Comparison of ENCODE assay signal across 20 cellular contexts in genomic region chr2:215485032-215485431, GRCh38. TPM values are rescaled to one million over a fixed set of nuclear protein-coding genes. Genes with fewer than 3 reads are reported as not detected.
A peak's percentile ranks its signal among the peaks of the same experiment; 100 is the strongest.
DNase-seq lines count a peak whose midpoint lies in the region; ATAC-seq, FAIRE-seq and TF ChIP-seq lines count a peak whose summit lies in the region.
"Had no signal": no experiment of that assay in that cellular context is flagged by ENCODE, and none has a peak within 500 bp of the region (broad histone marks: within the 10 kb centered on the region; RNA-seq: fewer than 3 reads in every experiment).

No MANE protein-coding gene starts in this region.

- peaks cover 5% of the 10 kb centered on the region for H3K27me3 Mint-ChIP-seq in activated CD8-positive, alpha-beta memory T cell treated with anti-CD3 and anti-CD28 coated beads, Interleukin-2, amount 10 ng/mL, durations not matched to agents 7 days and 5 days

- H3K79me2 ChIP-seq in HepG2 (ENCODE audit: insufficient read depth, low read length) (no peaks in the 10 kb centered on the region), K562 (ENCODE audit: control insufficient read depth, insufficient read depth, low read length) (no peaks in the 10 kb centered on the region), smooth muscle cell (ENCODE audit: low read depth) (no peaks in the 10 kb centered on the region)

- no peaks in the 10 kb centered on the region for H3F3A ChIP-seq in smooth muscle cell (ENCODE audit: low read depth)

- H3K27ac Mint-ChIP-seq in activated CD8-positive, alpha-beta memory T cell treated with anti-CD3 and anti-CD28 coated beads, Interleukin-2, amount 10 ng/mL, durations not matched to agents 7 days and 5 days: no peak overlapping the region
- H3K27ac Mint-ChIP-seq: CD4-positive, alpha-beta memory T cell; HFFc6 had no signal

- no peaks in the 10 kb centered on the region for H3K4me1 Mint-ChIP-seq in activated CD8-positive, alpha-beta memory T cell treated with anti-CD3 and anti-CD28 coated beads, Interleukin-2, amount 10 ng/mL, durations not matched to agents 7 days and 5 days
- H3K4me1 Mint-ChIP-seq: CD4-positive, alpha-beta memory T cell had no signal

- DNase-seq in HepG2 (ENCODE audit: low spot score) (no peak), right lobe of liver (no peak), K562 (ENCODE audit: extremely low read depth in 1 of 4, low spot score in 3 of 4) (no peak), smooth muscle cell (lab: John Stamatoyannopoulos, UW; ENCODE audit: unreplicated experiment) (no peak)
- DNase-seq in activated CD8-positive, alpha-beta memory T cell treated with anti-CD3 and anti-CD28 coated beads, Interleukin-2, amount 10 ng/mL, durations not matched to agents 7 days and 5 days: no peak
- DNase-seq in effector CD4-positive, alpha-beta T cell: no peak
- DNase-seq: 8988T; C1 segment of cervical spinal cord; Calu3; CD4-positive, alpha-beta memory T cell; COR-L47; DMS53; DMS79 treated with DMSO at 0.1 percent for 48 hours; GF-D8; GOT3; HFFc6 had no signal

- H3K9ac ChIP-seq in HepG2 (ENCODE audit: insufficient read depth, low read depth, low read length): no peak overlapping the region
- no peak overlapping the region for H3K9ac ChIP-seq in K562 (ENCODE audit: insufficient read depth in 1 of 2, low read depth in 2 of 2, low read length in 2 of 2)
- H3K9ac ChIP-seq in smooth muscle cell (ENCODE audit: low read depth): no peak overlapping the region

- CTCF ChIA-PET in HepG2 (lab: Yijun Ruan, JAX; ENCODE audit: low intra/inter-chr PET ratio, low total read pairs) (no interaction called here), K562 (lab: Yijun Ruan, JAX; ENCODE audit: low intra/inter-chr PET ratio) (no interaction called here)
- CTCF ChIA-PET in activated CD8-positive, alpha-beta memory T cell treated with anti-CD3 and anti-CD28 coated beads, Interleukin-2, amount 10 ng/mL, durations not matched to agents 7 days and 5 days (lab: Charles Lee): no interaction called here

- H3K9me3 ChIP-seq in HepG2 (ENCODE audit: low read length): no peaks in the 10 kb centered on the region
- H3K9me3 ChIP-seq in right lobe of liver: no peaks in the 10 kb centered on the region
- no peaks in the 10 kb centered on the region for H3K9me3 ChIP-seq in K562 (replicated peaks; ENCODE audit: control insufficient read depth, insufficient read depth, low read depth, low read length)
- no peaks in the 10 kb centered on the region for H3K9me3 ChIP-seq in smooth muscle cell (replicated peaks; ENCODE audit: low read depth)
- H3K9me3 ChIP-seq: HAP-1 had no signal

- no peaks in the 10 kb centered on the region for H3K36me3 Mint-ChIP-seq in activated CD8-positive, alpha-beta memory T cell treated with anti-CD3 and anti-CD28 coated beads, Interleukin-2, amount 10 ng/mL, durations not matched to agents 7 days and 5 days
- H3K36me3 Mint-ChIP-seq: CD4-positive, alpha-beta memory T cell had no signal

- H3K36me3 ChIP-seq in HepG2 (replicated peaks in 1 of 2; ENCODE audit: control insufficient read depth in 1 of 2, insufficient read depth in 2 of 2, low read length in 2 of 2): no peaks in the 10 kb centered on the region
- no peaks in the 10 kb centered on the region for H3K36me3 ChIP-seq in right lobe of liver
- H3K36me3 ChIP-seq in K562 (ENCODE audit: control insufficient read depth, insufficient read depth, low read length): no peaks in the 10 kb centered on the region
- no peaks in the 10 kb centered on the region for H3K36me3 ChIP-seq in smooth muscle cell (ENCODE audit: low read depth)
- H3K36me3 ChIP-seq: HAP-1 had no signal

- POLR2A ChIA-PET in HepG2 (lab: Yijun Ruan, JAX) (no interaction called here), K562 (lab: Yijun Ruan, JAX) (no interaction called here)

- no peak overlapping the region for H3K4me3 ChIP-seq in HepG2 (replicated peaks in 1 of 3; ENCODE audit: insufficient read depth in 1 of 3, low read depth in 2 of 3, low read length in 3 of 3)
- H3K4me3 ChIP-seq in right lobe of liver: no peak overlapping the region
- no peak overlapping the region for H3K4me3 ChIP-seq in K562
- H3K4me3 ChIP-seq in smooth muscle cell: no peak overlapping the region
- H3K4me3 ChIP-seq: HAP-1 had no signal

- H3K4me1 ChIP-seq in HepG2 (ENCODE audit: insufficient read depth, low read length): peaks cover 8% of the 10 kb centered on the region
- no peaks in the 10 kb centered on the region for H3K4me1 ChIP-seq in right lobe of liver
- H3K4me1 ChIP-seq in K562 (replicated peaks in 1 of 2; ENCODE audit: control insufficient read depth in 2 of 2, insufficient read depth in 2 of 2, low read length in 2 of 2): no peaks in the 10 kb centered on the region
- H3K4me1 ChIP-seq in smooth muscle cell (ENCODE audit: low read depth): no peaks in the 10 kb centered on the region
- H3K4me1 ChIP-seq: HAP-1 had no signal

- TF ChIP-seq EP300 in HepG2 (IDR thresholded peaks at IDR 0.05; ENCODE audit: low read depth in 2 of 2, low read length in 2 of 2) (no peak), HepG2 (CRISPR knock-in tag; IDR thresholded peaks at IDR 0.05; ENCODE audit: borderline replicate concordance) (no peak), K562 (IDR thresholded peaks at IDR 0.05; ENCODE audit: low read length) (no peak)

- FAIRE-seq in HepG2 (lab: Jason Lieb, UNC) (no peak), K562 (lab: Jason Lieb, UNC) (no peak)
- FAIRE-seq: GM12891, GM18507, H54 had no signal

- H4K20me1 ChIP-seq in HepG2 (ENCODE audit: insufficient read depth, low read length) (no peaks in the 10 kb centered on the region), K562 (replicated peaks; ENCODE audit: control insufficient read depth, insufficient read depth, low read length) (no peaks in the 10 kb centered on the region), smooth muscle cell (ENCODE audit: low read depth) (no peaks in the 10 kb centered on the region)

- in situ Hi-C loops in HepG2 (cut with HindIII; ENCODE audit: extremely low pct_ligation_motif_present, low pct_unique_long_range_greater_than_20kb): no loop called here
- in situ Hi-C loops in K562 (cut with MboI): no loop called here

- H3K4me3 Mint-ChIP-seq in activated CD8-positive, alpha-beta memory T cell treated with anti-CD3 and anti-CD28 coated beads, Interleukin-2, amount 10 ng/mL, durations not matched to agents 7 days and 5 days: no peak overlapping the region
- H3K4me3 Mint-ChIP-seq: CD4-positive, alpha-beta memory T cell; HFFc6 had no signal

- TF ChIP-seq CTCF in HepG2 (CRISPR knock-in tag; IDR thresholded peaks at IDR 0.05) (no peak), right lobe of liver (IDR thresholded peaks at IDR 0.05) (no peak), K562 (IDR thresholded peaks at IDR 0.05 in 2 of 3, conservative IDR thresholded peaks at IDR 0.05 in 1 of 3; ENCODE audit: insufficient read depth in 2 of 3, low read depth in 1 of 3, low read length in 3 of 3) (no peak), smooth muscle cell (IDR thresholded peaks at IDR 0.05; ENCODE audit: borderline replicate concordance, insufficient read depth, poor library complexity, severe bottlenecking) (no peak)

- H3K9me1 ChIP-seq in K562 (ENCODE audit: control insufficient read depth, insufficient read depth, low read length): no peaks in the 10 kb centered on the region

- no peaks in the 10 kb centered on the region for H3K27me3 ChIP-seq in HepG2 (ENCODE audit: control insufficient read depth in 1 of 2, insufficient read depth in 2 of 2, low read length in 2 of 2)
- peaks cover 0 to 8% of the 10 kb centered on the region in 2 donors for H3K27me3 ChIP-seq in right lobe of liver
- no peaks in the 10 kb centered on the region for H3K27me3 ChIP-seq in K562 (ENCODE audit: control insufficient read depth in 2 of 2, insufficient read depth in 2 of 2, low read length in 2 of 2)
- H3K27me3 ChIP-seq in smooth muscle cell (ENCODE audit: low read depth): no peaks in the 10 kb centered on the region

- BruUV-seq in HepG2 (replicated peaks; lab: Mats Ljungman, UMichigan) (no TSS peak), K562 (replicated peaks; lab: Mats Ljungman, UMichigan) (no TSS peak)

- TF ChIP-seq POLR2A in HepG2 (IDR thresholded peaks at IDR 0.05; ENCODE audit: insufficient read depth in 1 of 2, low read depth in 2 of 2, low read length in 2 of 2): no peak
- no peak for TF ChIP-seq POLR2A in right lobe of liver (IDR thresholded peaks at IDR 0.05)
- no peak for TF ChIP-seq POLR2A in K562 (conservative IDR thresholded peaks at IDR 0.05)

- no peak overlapping the region for H3K27ac ChIP-seq in HepG2 (ENCODE audit: extremely low read length, insufficient read depth, low read length)
- no peak overlapping the region for H3K27ac ChIP-seq in right lobe of liver
- H3K27ac ChIP-seq in K562 (ENCODE audit: extremely low read depth, low read depth, low read length): no peak overlapping the region
- H3K27ac ChIP-seq in smooth muscle cell (ENCODE audit: low read depth): no peak overlapping the region

- intact Hi-C loops in HepG2 (cut with micrococcal nuclease; ENCODE audit: unreplicated experiment): no loop called here
- intact Hi-C loops in right lobe of liver (cut with DNase I): no loop called here
- intact Hi-C loops in K562 (cut with micrococcal nuclease): no loop called here

- H3K4me2 ChIP-seq in HepG2 (ENCODE audit: low read depth, low read length): no peak overlapping the region
- H3K4me2 ChIP-seq in K562 (ENCODE audit: insufficient read depth, low read length): no peak overlapping the region
- H3K4me2 ChIP-seq in smooth muscle cell: no peak overlapping the region

- H2AFZ ChIP-seq in HepG2 (ENCODE audit: low read length) (no peak overlapping the region), K562 (ENCODE audit: low read depth, low read length) (no peak overlapping the region), smooth muscle cell (ENCODE audit: low read depth) (peak overlapping the region; percentile 51)

- ATAC-seq in HepG2 (no peak), right lobe of liver (no peak), K562 (no peak)
- ATAC-seq in activated CD8-positive, alpha-beta memory T cell treated with anti-CD3 and anti-CD28 coated beads, Interleukin-2, amount 10 ng/mL, durations not matched to agents 7 days and 5 days: no peak

- TF ChIP-seq RAD21 in HepG2 (CRISPR knock-in tag; IDR thresholded peaks at IDR 0.05): no peak
- TF ChIP-seq RAD21 in K562 (CRISPR knock-in tag; conservative IDR thresholded peaks at IDR 0.05 in 1 of 2, IDR thresholded peaks at IDR 0.05 in 1 of 2): no peak

- H3K9me3 Mint-ChIP-seq in activated CD8-positive, alpha-beta memory T cell treated with anti-CD3 and anti-CD28 coated beads, Interleukin-2, amount 10 ng/mL, durations not matched to agents 7 days and 5 days (ENCODE audit: low read depth): no peaks in the 10 kb centered on the region
- H3K9me3 Mint-ChIP-seq: HFFc6 had no signal

RNA-seq across cellular contexts. Expression of gene FN1, which starts 49.2 kb away (rescaled TPM):
- total RNA-seq in HepG2 (2016; rRNA removed; fragmentation: Illumina TruSeq; extraction: Trizol): 1,029 and 1,847 TPM in 2 replicates
- total RNA-seq in HepG2 (2016; cell fraction: cytosol; rRNA removed; fragmentation: Illumina TruSeq; extraction: Trizol; ENCODE audit: low read depth): 126 and 147 TPM in 2 replicates
- 854 and 1,853 TPM in 2 replicates for total RNA-seq in HepG2 (2016; cell fraction: insoluble cytoplasmic fraction; rRNA removed; fragmentation: Illumina TruSeq; extraction: Trizol)
- 296 and 350 TPM in 2 replicates for total RNA-seq in HepG2 (2016; cell fraction: membrane; rRNA removed; fragmentation: Illumina TruSeq; extraction: Trizol)
- 2,550 and 3,138 TPM in 2 replicates for total RNA-seq in HepG2 (2016; cell fraction: nucleus; rRNA removed; fragmentation: Illumina TruSeq; extraction: Trizol)
- 6,471 and 8,294 TPM in 2 replicates for polyA plus RNA-seq in HepG2 (2011; rRNA removed)
- polyA plus RNA-seq in HepG2 (2011; cell fraction: cytosol; rRNA removed): 5,228 and 6,020 TPM in 2 replicates
- polyA plus RNA-seq in HepG2 (2011; cell fraction: nucleus; rRNA removed): 7,071 and 7,329 TPM in 2 replicates
- 6,919 and 7,291 TPM in 2 replicates for polyA plus RNA-seq in HepG2 (2012)
- polyA plus RNA-seq in HepG2 (2016; cell fraction: cytosol; fragmentation: Illumina TruSeq; extraction: Trizol; ENCODE audit: low read depth): 105 and 116 TPM in 2 replicates
- polyA plus RNA-seq in HepG2 (2016; cell fraction: insoluble cytoplasmic fraction; fragmentation: Illumina TruSeq; extraction: Trizol; ENCODE audit: low read depth): 930 and 1,012 TPM in 2 replicates
- polyA plus RNA-seq in HepG2 (2016; cell fraction: membrane; fragmentation: Illumina TruSeq; extraction: Trizol; ENCODE audit: low read depth): 206 and 247 TPM in 2 replicates
- polyA plus RNA-seq in HepG2 (2016; cell fraction: nucleus; fragmentation: Illumina TruSeq; extraction: Trizol; ENCODE audit: insufficient read depth, low read depth): 3,833 and 4,011 TPM in 2 replicates
- polyA minus RNA-seq in HepG2 (2011; rRNA and poly(A)+ RNA removed; ENCODE audit: low replicate concordance): 4.7 and 8,343 TPM in 2 replicates
- 6,416 and 9,415 TPM in 2 replicates for polyA minus RNA-seq in HepG2 (2011; cell fraction: cytosol; rRNA and poly(A)+ RNA removed)
- polyA minus RNA-seq in HepG2 (2011; cell fraction: nucleus; rRNA and poly(A)+ RNA removed): 5,814 and 6,553 TPM in 2 replicates
- 1,000 to 10,000 TPM in 5 of 6 experiments, 100 to 1,000 TPM in 1; 938 to 2,279 (median 1,324) TPM for total RNA-seq in right lobe of liver
- 74.3 and 88.7 TPM in 2 replicates for total RNA-seq in K562 (2011; cell fraction: chromatin; rRNA removed; ENCODE audit: low replicate concordance)
- total RNA-seq in K562 (2011; cell fraction: nucleolus; rRNA removed): 48.4 and 49.6 TPM in 2 replicates
- 56.4 and 73.1 TPM in 2 replicates for total RNA-seq in K562 (2011; cell fraction: nucleoplasm; rRNA removed)
- total RNA-seq in K562 (2014; rRNA removed): 9.9 and 11.8 TPM in 2 replicates
- 7.9 and 8.0 TPM in 2 replicates for total RNA-seq in K562 (2014; rRNA removed; fragmentation: Illumina TruSeq; extraction: Trizol)
- 9.6 and 11.7 TPM in 2 replicates for total RNA-seq in K562 (2015; rRNA removed; fragmentation: Illumina TruSeq; extraction: Trizol)
- total RNA-seq in K562 (2021): 18.2 and 19.1 TPM in 2 replicates
- 3.6 and 15.6 TPM in 2 replicates for polyA plus RNA-seq in K562 (2011; rRNA removed)
- 4.5 and 12.3 TPM in 2 replicates for polyA plus RNA-seq in K562 (2011; cell fraction: cytosol; rRNA removed)
- polyA plus RNA-seq in K562 (2011; cell fraction: nucleus; rRNA removed): 4.1 and 23.4 TPM in 2 replicates
- 24.4 and 71.0 TPM in 2 replicates for polyA plus RNA-seq in K562 (2012)
- polyA plus RNA-seq in K562 (2014; fragmentation: Illumina TruSeq; extraction: Trizol): 13.0 and 17.0 TPM in 2 replicates
- 10 to 100 TPM; 10.2 to 11.2 TPM for polyA plus RNA-seq in K562 (2014; fragmentation: Nextera tagmentation; extraction: Ambion mirVana)
- 7.4 and 11.8 TPM in 2 replicates for polyA plus RNA-seq in K562 (2014; rRNA removed)
- polyA minus RNA-seq in K562 (2011; rRNA and poly(A)+ RNA removed): 8.7 and 31.7 TPM in 2 replicates
- 28.9 and 42.8 TPM in 2 replicates for polyA minus RNA-seq in K562 (2011; cell fraction: cytosol; rRNA and poly(A)+ RNA removed)
- 2.9 and 8.5 TPM in 2 replicates for polyA minus RNA-seq in K562 (2011; cell fraction: nucleus; rRNA and poly(A)+ RNA removed)
- 21,173 and 21,295 TPM in 2 replicates for total RNA-seq in smooth muscle cell
- 8,934 and 10,917 TPM in 2 replicates for polyA plus RNA-seq in smooth muscle cell
- 1 to 10 TPM in 1 of 2 experiments, under 1 TPM in 1; 0.70 to 2.5 TPM for total RNA-seq in activated CD8-positive, alpha-beta memory T cell treated with anti-CD3 and anti-CD28 coated beads, Interleukin-2, amount 10 ng/mL, durations not matched to agents 7 days and 5 days
- total RNA-seq: CD4-positive, alpha-beta memory T cell had no signal

Comparison
In these comparisons a context has a peak if more than half of its experiments do, and no peak if none do; other contexts are left out.
1. Of the 241 proteins assayed by ChIP-seq in both HepG2 and K562: peak only in HepG2: MAFF and MAFK; only in K562: none; in both: none; in neither: 239.